Comparison of ENCODE assay signal across 2 cellular contexts in genomic region chr3:172688588-172688987, GRCh38.
A peak's percentile ranks its signal among the peaks of the same experiment; 100 is the strongest.
TF ChIP-seq lines count a peak whose summit lies in the region.

No MANE protein-coding gene starts in this region.

TF ChIP-seq in HCT116, 20 proteins besides CTCF, POLR2A, EP300 and RAD21:
- no peak for TF ChIP-seq JUND (IDR thresholded peaks at IDR 0.05)
- no peak for TF ChIP-seq SRF (IDR thresholded peaks at IDR 0.05; ENCODE audit: low read depth)
- TF ChIP-seq SP1 (IDR thresholded peaks at IDR 0.05; ENCODE audit: low read depth) = peak; percentile 16; the same call in 1 of the 2 replicates
- TF ChIP-seq, protein P1, sequence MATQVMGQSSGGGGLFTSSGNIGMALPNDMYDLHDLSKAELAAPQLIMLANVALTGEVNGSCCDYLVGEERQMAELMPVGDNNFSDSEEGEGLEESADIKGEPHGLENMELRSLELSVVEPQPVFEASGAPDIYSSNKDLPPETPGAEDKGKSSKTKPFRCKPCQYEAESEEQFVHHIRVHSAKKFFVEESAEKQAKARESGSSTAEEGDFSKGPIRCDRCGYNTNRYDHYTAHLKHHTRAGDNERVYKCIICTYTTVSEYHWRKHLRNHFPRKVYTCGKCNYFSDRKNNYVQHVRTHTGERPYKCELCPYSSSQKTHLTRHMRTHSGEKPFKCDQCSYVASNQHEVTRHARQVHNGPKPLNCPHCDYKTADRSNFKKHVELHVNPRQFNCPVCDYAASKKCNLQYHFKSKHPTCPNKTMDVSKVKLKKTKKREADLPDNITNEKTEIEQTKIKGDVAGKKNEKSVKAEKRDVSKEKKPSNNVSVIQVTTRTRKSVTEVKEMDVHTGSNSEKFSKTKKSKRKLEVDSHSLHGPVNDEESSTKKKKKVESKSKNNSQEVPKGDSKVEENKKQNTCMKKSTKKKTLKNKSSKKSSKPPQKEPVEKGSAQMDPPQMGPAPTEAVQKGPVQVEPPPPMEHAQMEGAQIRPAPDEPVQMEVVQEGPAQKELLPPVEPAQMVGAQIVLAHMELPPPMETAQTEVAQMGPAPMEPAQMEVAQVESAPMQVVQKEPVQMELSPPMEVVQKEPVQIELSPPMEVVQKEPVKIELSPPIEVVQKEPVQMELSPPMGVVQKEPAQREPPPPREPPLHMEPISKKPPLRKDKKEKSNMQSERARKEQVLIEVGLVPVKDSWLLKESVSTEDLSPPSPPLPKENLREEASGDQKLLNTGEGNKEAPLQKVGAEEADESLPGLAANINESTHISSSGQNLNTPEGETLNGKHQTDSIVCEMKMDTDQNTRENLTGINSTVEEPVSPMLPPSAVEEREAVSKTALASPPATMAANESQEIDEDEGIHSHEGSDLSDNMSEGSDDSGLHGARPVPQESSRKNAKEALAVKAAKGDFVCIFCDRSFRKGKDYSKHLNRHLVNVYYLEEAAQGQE (IDR thresholded peaks at IDR 0.05; ENCODE audit: low read depth) = no peak
- TF ChIP-seq ZFX (IDR thresholded peaks at IDR 0.05) = no peak
- no peak for TF ChIP-seq TCF7L2 (IDR thresholded peaks at IDR 0.05; ENCODE audit: borderline replicate concordance, extremely low read depth, insufficient read depth, insufficient read length)

TF ChIP-seq in K562, 482 proteins besides CTCF, POLR2A, EP300 and RAD21:
- TF ChIP-seq SIN3B (IDR thresholded peaks at IDR 0.05; ENCODE audit: low read depth) (no peak), MEF2A (IDR thresholded peaks at IDR 0.05; ENCODE audit: control insufficient read depth, low read depth, low read length) (peak; percentile 78; the same call in 1 of the 2 replicates), ZNF75A (CRISPR knock-in tag; IDR thresholded peaks at IDR 0.05) (no peak), ELF1 (tag; IDR thresholded peaks at IDR 0.05) (0 out of 2 replicates have a peak, but pooled peaks have one; percentile 36), HIVEP1 (CRISPR knock-in tag; IDR thresholded peaks at IDR 0.05) (no peak), ZEB2 (IDR thresholded peaks at IDR 0.05) (0 out of 2 replicates have a peak, but pooled peaks have one; percentile 20)
- TF ChIP-seq, protein P2, sequence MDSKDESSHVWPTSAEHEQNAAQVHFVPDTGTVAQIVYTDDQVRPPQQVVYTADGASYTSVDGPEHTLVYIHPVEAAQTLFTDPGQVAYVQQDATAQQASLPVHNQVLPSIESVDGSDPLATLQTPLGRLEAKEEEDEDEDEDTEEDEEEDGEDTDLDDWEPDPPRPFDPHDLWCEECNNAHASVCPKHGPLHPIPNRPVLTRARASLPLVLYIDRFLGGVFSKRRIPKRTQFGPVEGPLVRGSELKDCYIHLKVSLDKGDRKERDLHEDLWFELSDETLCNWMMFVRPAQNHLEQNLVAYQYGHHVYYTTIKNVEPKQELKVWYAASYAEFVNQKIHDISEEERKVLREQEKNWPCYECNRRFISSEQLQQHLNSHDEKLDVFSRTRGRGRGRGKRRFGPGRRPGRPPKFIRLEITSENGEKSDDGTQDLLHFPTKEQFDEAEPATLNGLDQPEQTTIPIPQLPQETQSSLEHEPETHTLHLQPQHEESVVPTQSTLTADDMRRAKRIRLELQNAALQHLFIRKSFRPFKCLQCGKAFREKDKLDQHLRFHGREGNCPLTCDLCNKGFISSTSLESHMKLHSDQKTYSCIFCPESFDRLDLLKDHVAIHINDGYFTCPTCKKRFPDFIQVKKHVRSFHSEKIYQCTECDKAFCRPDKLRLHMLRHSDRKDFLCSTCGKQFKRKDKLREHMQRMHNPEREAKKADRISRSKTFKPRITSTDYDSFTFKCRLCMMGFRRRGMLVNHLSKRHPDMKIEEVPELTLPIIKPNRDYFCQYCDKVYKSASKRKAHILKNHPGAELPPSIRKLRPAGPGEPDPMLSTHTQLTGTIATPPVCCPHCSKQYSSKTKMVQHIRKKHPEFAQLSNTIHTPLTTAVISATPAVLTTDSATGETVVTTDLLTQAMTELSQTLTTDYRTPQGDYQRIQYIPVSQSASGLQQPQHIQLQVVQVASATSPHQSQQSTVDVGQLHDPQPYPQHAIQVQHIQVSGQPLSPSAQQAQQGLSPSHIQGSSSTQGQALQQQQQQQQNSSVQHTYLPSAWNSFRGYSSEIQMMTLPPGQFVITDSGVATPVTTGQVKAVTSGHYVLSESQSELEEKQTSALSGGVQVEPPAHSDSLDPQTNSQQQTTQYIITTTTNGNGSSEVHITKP (IDR thresholded peaks at IDR 0.05; ENCODE audit: partially characterized antibody) = peak; percentile 86
